Comparison of ENCODE assay signal across 8 cellular contexts in the genomic region with DNA sequence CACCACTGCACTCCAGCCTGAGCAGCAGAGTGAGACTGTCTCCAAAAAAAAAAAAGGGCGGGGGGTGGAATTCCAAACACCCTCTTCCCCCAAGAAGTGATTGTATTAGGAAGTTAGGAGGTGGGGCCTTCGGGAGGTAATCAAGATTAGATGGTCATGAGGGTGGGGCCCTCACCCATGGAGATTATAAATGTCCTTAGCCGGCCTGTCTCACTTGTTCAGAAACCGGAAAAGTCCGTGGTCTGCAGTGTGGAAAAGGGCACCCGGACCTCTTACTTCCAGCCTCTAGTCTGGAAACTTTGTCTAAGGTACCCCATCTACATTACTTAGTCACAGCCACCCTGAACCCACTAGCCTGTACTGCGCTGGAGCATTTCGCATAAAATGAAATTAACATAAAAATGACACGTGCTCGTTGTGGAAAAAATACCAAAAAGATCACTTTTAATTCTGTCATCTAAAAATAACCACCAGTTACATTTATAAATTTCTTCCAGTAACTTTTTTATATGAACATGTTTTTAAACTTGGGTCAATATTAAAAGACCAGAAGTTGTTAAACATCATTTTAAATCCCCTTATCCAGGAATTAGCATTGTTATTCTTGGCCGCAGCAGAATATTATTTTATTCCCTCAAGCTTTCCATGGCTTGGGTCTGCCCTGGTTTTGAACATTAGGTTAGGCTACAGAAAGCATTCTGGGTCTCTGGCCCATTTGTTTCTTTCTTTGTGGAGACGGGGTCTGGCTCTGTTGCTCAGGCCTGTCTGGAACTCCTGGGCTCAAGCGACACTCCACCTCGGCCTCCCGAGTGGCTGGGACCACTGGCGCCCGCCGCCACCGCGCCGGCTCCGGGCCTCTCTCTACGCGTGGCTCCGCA. TPM values are rescaled to one million over a fixed set of nuclear protein-coding genes. Genes with fewer than 3 reads are reported as not detected.
DNase-seq lines count a peak whose midpoint lies in the region; ATAC-seq, FAIRE-seq and TF ChIP-seq lines count a peak whose summit lies in the region.

No MANE protein-coding gene starts in this region.

- FAIRE-seq in kidney (lab: Jason Lieb, UNC), result peak; percentile 3

- H3K4me1 ChIP-seq in BLaER1 treated with 17β-estradiol and CSF1 and Interleukin-3, amounts not matched to agents 10 nM and 100 nM, result peaks cover 21 to 38% (median 30%) of the 10 kb centered on the region in 10 experiments
- H3K4me1 ChIP-seq in kidney (ENCODE audit: control insufficient read depth in 1 of 2, insufficient read depth in 1 of 2, low read depth in 1 of 2, low read length in 2 of 2), result peaks cover 4 to 6% of the 10 kb centered on the region in 2 donors
- H3K4me1 ChIP-seq in stomach, result peaks cover 22 to 39% (median 30%) of the 10 kb centered on the region in 4 donors

- no peak for DNase-seq in Jurkat, Clone E6-1 (ENCODE audit: low read depth, low spot score)
- peak; percentile 28 for DNase-seq in activated naive CD8-positive, alpha-beta T cell treated with anti-CD3 and anti-CD28 coated beads, Interleukin-2, amount 50 U/mL, for 24 hours
- DNase-seq in kidney, result no peak
- no peak for DNase-seq in stomach
- DNase-seq in NCI-H524 (lab: John Stamatoyannopoulos, UW), result no peak
- DNase-seq in Ammon's horn (ENCODE audit: low spot score), result no peak

- TF ChIP-seq CTCF in kidney (IDR thresholded peaks at IDR 0.05; ENCODE audit: borderline replicate concordance, extremely low read depth, insufficient read depth), result no peak
- TF ChIP-seq CTCF in stomach (IDR thresholded peaks at IDR 0.05), result no peak

- H3K27me3 Mint-ChIP-seq in activated naive CD8-positive, alpha-beta T cell treated with anti-CD3 and anti-CD28 coated beads, Interleukin-2, amount 50 U/mL, for 24 hours, result peaks cover 6% of the 10 kb centered on the region

- no peaks in the 10 kb centered on the region for H3K9me3 ChIP-seq in BLaER1 treated with 17β-estradiol and CSF1 and Interleukin-3, amounts not matched to agents 10 nM and 100 nM (replicated peaks in 1 of 11)
- H3K9me3 ChIP-seq in kidney (ENCODE audit: control insufficient read depth in 1 of 2, low read length in 2 of 2), result no peaks in the 10 kb centered on the region
- no peaks in the 10 kb centered on the region for H3K9me3 ChIP-seq in stomach

- peaks cover 0 to 36% (median 35%) of the 10 kb centered on the region in 11 experiments; a peak in 17 of 22 replicates for H4K20me1 ChIP-seq in BLaER1 treated with 17β-estradiol and CSF1 and Interleukin-3, amounts not matched to agents 10 nM and 100 nM

- no peak for TF ChIP-seq EP300 in stomach (IDR thresholded peaks at IDR 0.05)

- no peaks in the 10 kb centered on the region for H3K27me3 ChIP-seq in BLaER1 treated with 17β-estradiol and CSF1 and Interleukin-3, amounts not matched to agents 10 nM and 100 nM
- H3K27me3 ChIP-seq in stomach, result no peaks in the 10 kb centered on the region

- ATAC-seq in activated naive CD8-positive, alpha-beta T cell treated with anti-CD3 and anti-CD28 coated beads, Interleukin-2, amount 50 U/mL, for 24 hours, result peak; percentile 17
- no peak for ATAC-seq in GM21786 (IDR thresholded peaks at IDR 0.05; ENCODE audit: unreplicated experiment)

- H3K27ac ChIP-seq in BLaER1 treated with 17β-estradiol and CSF1 and Interleukin-3, amounts not matched to agents 10 nM and 100 nM, result peak overlapping the region; percentile 97 to 100 (median 99)
- H3K27ac ChIP-seq in kidney (ENCODE audit: low read depth in 2 of 2, low read length in 2 of 2), result peak overlapping the region; percentile 100
- peak overlapping the region; percentile 98 to 100 (median 99) for H3K27ac ChIP-seq in stomach

- intact Hi-C loops in kidney (cut with DNase I), result no loop called here
- intact Hi-C loops in stomach (cut with DNase I; ENCODE audit: low total_unique reads), result no loop called here

- H3K27ac Mint-ChIP-seq in activated naive CD8-positive, alpha-beta T cell treated with anti-CD3 and anti-CD28 coated beads, Interleukin-2, amount 50 U/mL, for 24 hours, result peak overlapping the region; percentile 100

- no peaks in the 10 kb centered on the region for H3K9me3 Mint-ChIP-seq in activated naive CD8-positive, alpha-beta T cell treated with anti-CD3 and anti-CD28 coated beads, Interleukin-2, amount 50 U/mL, for 24 hours

- peak overlapping the region; percentile 62 to 89 (median 73) for H3K4me3 ChIP-seq in BLaER1 treated with 17β-estradiol and CSF1 and Interleukin-3, amounts not matched to agents 10 nM and 100 nM
- H3K4me3 ChIP-seq in Jurkat, Clone E6-1 (ENCODE audit: low read length), result peak overlapping the region; percentile 59
- H3K4me3 ChIP-seq in kidney (ENCODE audit: low read length in 2 of 2) (peak overlapping the region; percentile 76 to 86), stomach (peak overlapping the region; percentile 70 to 95 (median 88))

- WGBS in stomach, 5 donors, result 9 to 15% (median 10%) methylated on average over 21 to 25 of the region's 25 CpGs

- peak overlapping the region; percentile 90 for H3K4me3 Mint-ChIP-seq in activated naive CD8-positive, alpha-beta T cell treated with anti-CD3 and anti-CD28 coated beads, Interleukin-2, amount 50 U/mL, for 24 hours

- peaks cover 50% of the 10 kb centered on the region for H3K36me3 Mint-ChIP-seq in activated naive CD8-positive, alpha-beta T cell treated with anti-CD3 and anti-CD28 coated beads, Interleukin-2, amount 50 U/mL, for 24 hours (ENCODE audit: low read depth)

- H3K9ac ChIP-seq in BLaER1 treated with 17β-estradiol and CSF1 and Interleukin-3, amounts not matched to agents 10 nM and 100 nM, result peak overlapping the region; percentile 94 to 100 (median 97)
- peak overlapping the region; percentile 95 to 98 for H3K9ac ChIP-seq in kidney (ENCODE audit: low read length in 2 of 2)

- H3K4me2 ChIP-seq in BLaER1 treated with 17β-estradiol and CSF1 and Interleukin-3, amounts not matched to agents 10 nM and 100 nM, result peak overlapping the region; percentile 70 to 90 (median 83)

- H3K36me3 ChIP-seq in BLaER1 treated with 17β-estradiol and CSF1 and Interleukin-3, amounts not matched to agents 10 nM and 100 nM, result peaks cover 0 to 28% (median 18%) of the 10 kb centered on the region in 11 experiments; a peak in 17 of 22 replicates
- H3K36me3 ChIP-seq in kidney (ENCODE audit: control insufficient read depth in 1 of 2, insufficient read depth in 2 of 2, low read length in 2 of 2) (no peaks in the 10 kb centered on the region), stomach (no peaks in the 10 kb centered on the region)

- H3K4me1 Mint-ChIP-seq in activated naive CD8-positive, alpha-beta T cell treated with anti-CD3 and anti-CD28 coated beads, Interleukin-2, amount 50 U/mL, for 24 hours, result peaks cover 56% of the 10 kb centered on the region

- no peak for TF ChIP-seq POLR2A in stomach (IDR thresholded peaks at IDR 0.05)

RNA-seq across cellular contexts. Expression of gene CKS2, which starts 1.1 kb away (rescaled TPM):
- 517 TPM for polyA plus RNA-seq in Jurkat, Clone E6-1 (2012; ENCODE audit: insufficient read depth, insufficient read length)
- total RNA-seq in kidney, result 7.0 TPM
- polyA plus RNA-seq in kidney (ENCODE audit: insufficient read depth, low read depth, low replicate concordance), result 72.8 TPM
- 10 to 100 TPM in 2 of 5 donors, 1 to 10 TPM in 1, not detected in 2; 1.4 to 34.7 (median 25.4) TPM for total RNA-seq in stomach
- 10 to 100 TPM; 43.5 to 84.0 (median 76.6) TPM for polyA plus RNA-seq in stomach

RNA-seq across cellular contexts. Expression of gene SECISBP2, which starts 8.5 kb away (rescaled TPM):
- polyA plus RNA-seq in Jurkat, Clone E6-1 (2012; ENCODE audit: insufficient read depth, insufficient read length), result 69.2 TPM
- total RNA-seq in kidney (59.8 TPM), stomach (100 to 1,000 TPM in 2 of 5 donors, 10 to 100 TPM in 3; 56.8 to 136 (median 86.6) TPM)
- polyA plus RNA-seq in kidney (ENCODE audit: insufficient read depth, low read depth, low replicate concordance) (27.0 TPM), stomach (10 to 100 TPM; 18.1 to 19.6 (median 18.5) TPM)
